Comparison of ENCODE assay signal across 8 cellular contexts in genomic region chr18:44895176-44895798, GRCh38.
DNase-seq lines count a peak whose midpoint lies in the region; ATAC-seq and TF ChIP-seq lines count a peak whose summit lies in the region.

No MANE protein-coding gene starts in this region.

- H3K36me3 ChIP-seq in Peyer's patch: no peaks in the 10 kb centered on the region

- H3K27ac ChIP-seq in AG04450 (ENCODE audit: low read depth, low read length): no peak overlapping the region
- no peak overlapping the region for H3K27ac ChIP-seq in Peyer's patch
- H3K27ac ChIP-seq in coronary artery: no peak overlapping the region

- TF ChIP-seq CTCF in AG04450 (IDR thresholded peaks at IDR 0.05; ENCODE audit: low read depth, low read length): peak; percentile 50
- TF ChIP-seq CTCF in Peyer's patch (IDR thresholded peaks at IDR 0.05): peak in 4 of 6 experiments; percentile 32 to 83 (median 82)
- peak; percentile 16 for TF ChIP-seq CTCF in coronary artery (IDR thresholded peaks at IDR 0.05)

- H3K27me3 ChIP-seq in AG04450 (ENCODE audit: control insufficient read depth, insufficient read depth, low read length) (no peaks in the 10 kb centered on the region), Peyer's patch (no peaks in the 10 kb centered on the region)

- no peaks in the 10 kb centered on the region for H3K4me1 ChIP-seq in Peyer's patch

- no peak for TF ChIP-seq POLR2A in Peyer's patch (IDR thresholded peaks at IDR 0.05)

- CTCF ChIA-PET in AG04450 (lab: Charles Lee): interaction anchor here (0.6 to 1.2 kb wide), 6 partner anchors 24 to 633 kb away, joined by 3 to 4 read pairs (median 3); no protein-coding TSS in a partner anchor

- POLR2A ChIA-PET in AG04450 (lab: Yijun Ruan, JAX): no interaction called here

- peak; percentile 76 for ATAC-seq in HG03442 (IDR thresholded peaks at IDR 0.05; ENCODE audit: unreplicated experiment)
- ATAC-seq in GM18520 (IDR thresholded peaks at IDR 0.05; ENCODE audit: unreplicated experiment): no peak

- DNase-seq in AG04450 (ENCODE audit: low read depth, low spot score): peak; percentile 8
- DNase-seq in GM04504 (ENCODE audit: low read depth): peak; percentile 36
- peak; percentile 22 to 84 (median 55) for DNase-seq in Peyer's patch
- DNase-seq in coronary artery (ENCODE audit: low spot score): no peak
- peak; percentile 62 for DNase-seq in myocyte (ENCODE audit: low read depth)
- no peak for DNase-seq in epidermal melanocyte (ENCODE audit: insufficient read length, low spot score)

- H3K9me3 ChIP-seq in AG04450 (ENCODE audit: control insufficient read depth, insufficient read depth, low read length) (no peaks in the 10 kb centered on the region), Peyer's patch (no peaks in the 10 kb centered on the region)

- H3K4me3 ChIP-seq in AG04450 (ENCODE audit: low read depth, low read length) (no peak overlapping the region), Peyer's patch (no peak overlapping the region), coronary artery (no peak overlapping the region)

Comparison
In these comparisons a context has a peak if more than half of its experiments do, and no peak if none do; other contexts are left out.
1. DNase-seq: peak in AG04450 (single experiment), GM04504 (single experiment), Peyer's patch (3 of 3) and myocyte (single experiment); none in coronary artery (single experiment) and epidermal melanocyte (single experiment).
2. CTCF ChIP-seq: peak in every context shown above with its lines; median percentile 82 in Peyer's patch; 50 in AG04450; 16 in coronary artery.